In the genomic region with DNA sequence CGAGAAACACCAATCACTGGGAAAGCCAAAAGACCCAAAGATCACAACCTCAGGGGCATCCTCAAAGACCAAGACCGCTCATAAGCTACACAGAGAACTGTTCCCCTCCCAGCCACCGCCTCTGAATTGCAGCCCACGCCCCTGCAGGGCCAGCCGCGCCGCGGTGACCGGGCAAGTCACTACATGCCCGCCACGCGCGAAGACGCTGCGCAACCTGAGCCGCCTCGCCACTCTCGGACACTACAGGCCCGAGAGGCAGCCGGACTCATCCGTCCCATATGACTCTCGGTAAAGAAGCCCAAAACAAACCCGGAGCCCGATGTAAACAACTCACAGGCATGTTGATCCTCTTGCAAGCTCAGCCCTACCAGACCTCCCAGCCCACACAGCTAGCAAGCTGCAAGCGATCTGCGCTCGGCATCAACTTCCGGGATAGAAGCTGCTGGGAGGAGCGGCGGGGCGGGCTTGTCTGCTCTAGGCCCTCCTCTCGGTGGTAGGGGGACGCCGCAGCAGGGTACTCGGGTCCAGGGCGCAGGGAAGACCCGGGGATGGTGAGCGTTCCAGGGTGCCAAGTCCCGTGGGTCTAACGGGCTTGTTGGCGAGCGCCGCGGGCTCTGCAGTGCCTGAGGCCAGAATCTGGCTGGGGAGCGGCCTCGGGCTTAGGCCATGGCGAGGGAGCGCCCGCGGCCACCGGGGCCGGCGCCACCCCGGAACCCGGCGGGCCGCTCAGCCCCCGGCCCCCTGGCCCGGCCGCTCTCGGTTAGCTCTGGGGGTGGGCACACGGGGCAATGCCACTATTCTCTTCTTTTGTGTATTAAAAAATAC, we compare ENCODE assay signal across 8 cellular contexts. TPM values are rescaled to one million over a fixed set of nuclear protein-coding genes. Genes with fewer than 3 reads are reported as not detected.
A peak's percentile ranks its signal among the peaks of the same experiment; 100 is the strongest.
DNase-seq lines count a peak whose midpoint lies in the region; ATAC-seq and TF ChIP-seq lines count a peak whose summit lies in the region.

A gene (minus strand): TSS at position 412 of the 825 bp plus-strand sequence. CDS start 72 bp downstream, at position 340.

- peaks cover 11 to 20% (median 14%) of the 10 kb centered on the region in 3 donors for H3K4me1 Mint-ChIP-seq in IgD-negative memory B cell

- peak within 1 kb of the TSS; percentile 81 for H3K4me3 ChIP-seq in epithelial cell of esophagus (ENCODE audit: low read length)
- H3K4me3 ChIP-seq in mucosa of descending colon, result peak within 1 kb of the TSS; percentile 63

- no peaks in the 10 kb centered on the region for H3K9me3 Mint-ChIP-seq in IgD-negative memory B cell

- intact Hi-C loops in mucosa of descending colon (cut with DNase I, micrococcal nuclease), result no loop called here

- H3K27ac Mint-ChIP-seq in IgD-negative memory B cell, result peak within 1 kb of the TSS; percentile 95 to 98 (median 96)

- H3K36me3 Mint-ChIP-seq in IgD-negative memory B cell, result peaks cover 4% of the 10 kb centered on the region

- peaks cover 11% of the 10 kb centered on the region for H3K4me1 ChIP-seq in mucosa of descending colon (ENCODE audit: low read depth)

- H3K36me3 ChIP-seq in mucosa of descending colon (ENCODE audit: low read depth), result no peaks in the 10 kb centered on the region

- TF ChIP-seq CTCF in epithelial cell of esophagus (IDR thresholded peaks at IDR 0.05; ENCODE audit: insufficient read depth, low read depth, low read length, missing control alignments) (no peak), mucosa of descending colon (IDR thresholded peaks at IDR 0.05) (no peak)

- peak; percentile 90 for ATAC-seq in GM21529 (IDR thresholded peaks at IDR 0.05; ENCODE audit: unreplicated experiment)
- ATAC-seq in mucosa of descending colon, result peak; percentile 98

- DNase-seq in DMS 273 treated with DMSO at 0.1 percent for 48 hours (lab: John Stamatoyannopoulos, UW) (peak; percentile 69), OCI-M1 (lab: John Stamatoyannopoulos, UW) (peak; percentile 94), activated T-cell treated with anti-CD3 and anti-CD28 coated beads for 24 hours (ENCODE audit: low read depth) (peak; percentile 78), epithelial cell of esophagus (ENCODE audit: low read depth) (peak; percentile 94), mucosa of descending colon (peak; percentile 93 to 95 (median 95))
- peak; percentile 67 to 76 for DNase-seq in stimulated activated CD8-positive, alpha-beta memory T cell treated with anti-CD3 and anti-CD28 coated beads, Interleukin-4, amount 100 ng/mL, for 1 hour (ENCODE audit: low read depth in 2 of 2, low spot score in 1 of 2)

- no peaks in the 10 kb centered on the region for H3K9me3 ChIP-seq in mucosa of descending colon

- H3K4me3 Mint-ChIP-seq in IgD-negative memory B cell, result peak within 1 kb of the TSS; percentile 100

- H3K27me3 Mint-ChIP-seq in IgD-negative memory B cell, result no peaks in the 10 kb centered on the region

RNA-seq across cellular contexts. Expression of the gene that starts here (rescaled TPM):
- 147 TPM for polyA plus RNA-seq in IgD-negative memory B cell
- 100 to 1,000 TPM; 187 to 234 (median 208) TPM for total RNA-seq in mucosa of descending colon

Comparison
In these comparisons a context has a peak if more than half of its experiments do, and no peak if none do; other contexts are left out.
1. Peak in every context shown above with its lines: DNase-seq, ATAC-seq and H3K4me3 ChIP-seq.